In the genomic region with DNA sequence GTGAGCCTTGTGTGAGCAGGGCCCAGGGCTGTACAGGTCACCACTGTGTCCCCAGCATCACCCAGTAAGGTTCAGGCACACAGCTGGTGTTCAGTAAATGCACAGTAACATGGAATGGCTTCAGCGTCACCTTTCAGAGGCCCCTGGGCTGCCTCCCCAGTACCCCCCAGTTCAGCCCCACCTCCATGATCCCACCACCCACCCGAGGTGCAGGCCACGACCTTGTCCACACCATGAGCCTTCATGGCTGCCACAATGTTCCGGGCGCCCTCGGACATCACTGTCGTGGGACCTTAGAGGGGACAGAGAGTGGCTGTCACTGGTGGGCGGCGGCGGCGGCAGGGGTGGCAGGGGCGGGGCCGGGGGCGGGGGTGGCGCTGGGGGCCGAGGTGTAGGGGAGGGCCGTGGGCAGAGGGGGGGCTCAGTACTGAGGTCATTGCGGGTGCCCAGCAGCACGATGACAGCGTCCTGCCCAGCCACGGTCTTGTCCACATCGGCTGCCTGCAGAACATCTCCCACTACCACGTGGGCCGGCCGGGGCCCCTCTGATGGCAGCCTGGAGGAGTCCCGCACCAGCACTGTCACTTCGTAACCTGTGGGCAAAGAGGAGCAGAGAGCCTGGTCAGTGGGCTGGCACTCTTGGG, we compare ENCODE assay signal across 25 cellular contexts.
"Had no signal": no experiment of that assay in that cellular context is flagged by ENCODE, and none has a peak within 500 bp of the region (broad histone marks: within the 10 kb centered on the region; RNA-seq: fewer than 3 reads in every experiment).

No MANE protein-coding gene starts in this region.

- H3K36me3 ChIP-seq: SJCRH30 had no signal

- H3K9me3 ChIP-seq: MG63, SJCRH30 had no signal

- H3K4me3 ChIP-seq: MG63, SJCRH30 had no signal

- H3K4me1 ChIP-seq: SJCRH30 had no signal

- ATAC-seq: Panc1, PC-3, Right ventricle myocardium inferior, SK-N-SH treated with all-trans-retinoic acid at 6 μM for 48 hours had no signal

- H3K27me3 ChIP-seq: MG63 had no signal

- H3K27ac ChIP-seq: HL-60, SJCRH30 had no signal

- DNase-seq: Karpas-422, KG1, MG63, NCI-H1092, NCI-H1105 treated with DMSO at 0.1 percent for 48 hours, NCI-H1417 treated with DMSO at 0.1 percent for 48 hours, NCI-H146, NCI-H1694 treated with DMSO at 0.1 percent for 48 hours, NCI-H1930, NCI-H2081, NCI-H2107, NCI-H2171, NCI-H226, NCI-H446, NCI-H510A, NCI-H524 treated with DMSO at 0.1 percent for 48 hours, NCI-H69, NCI-H774, PC-3, SHP77 treated with DMSO at 0.1 percent for 48 hours, SJCRH30 had no signal
